7 cellular contexts compared by ENCODE assay signal in genomic region chr1:163284867-163285266, GRCh38. TPM values are rescaled to one million over a fixed set of nuclear protein-coding genes. Genes with fewer than 3 reads are reported as not detected.
A peak's percentile ranks its signal among the peaks of the same experiment; 100 is the strongest.
DNase-seq lines count a peak whose midpoint lies in the region; ATAC-seq and TF ChIP-seq lines count a peak whose summit lies in the region.
"Not testable (repeated sequence)": the region's sequence is repeated elsewhere in the genome, so short reads cannot be mapped to it uniquely, and the experiment has no call there.

No MANE protein-coding gene starts in this region.

- not testable (repeated sequence) for H3K4me3 ChIP-seq in AG10803 (ENCODE audit: low read length); choroid plexus epithelial cell (ENCODE audit: low read depth, low read length)

- intact Hi-C loops in activated CD8-positive, alpha-beta T cell treated with anti-CD3 and anti-CD28 coated beads for 36 hours (cut with micrococcal nuclease) = not testable (repeated sequence)

- H3K36me3 Mint-ChIP-seq in activated CD8-positive, alpha-beta T cell treated with anti-CD3 and anti-CD28 coated beads for 36 hours (ENCODE audit: low read depth) = peaks cover 42% of the 10 kb centered on the region

- peaks cover 12% of the 10 kb centered on the region for H3K4me1 Mint-ChIP-seq in activated CD8-positive, alpha-beta T cell treated with anti-CD3 and anti-CD28 coated beads for 36 hours (ENCODE audit: low read depth)

- not testable (repeated sequence) for H3K4me1 ChIP-seq in foreskin keratinocyte

- ATAC-seq in activated CD8-positive, alpha-beta T cell treated with anti-CD3 and anti-CD28 coated beads for 36 hours = peak; percentile 37
- peak; percentile 16 for ATAC-seq in foreskin keratinocyte

- not testable (repeated sequence) for H3K27ac Mint-ChIP-seq in activated CD8-positive, alpha-beta T cell treated with anti-CD3 and anti-CD28 coated beads for 36 hours

- not testable (repeated sequence) for H3K27me3 ChIP-seq in foreskin keratinocyte

- not testable (repeated sequence) for H3K27me3 Mint-ChIP-seq in activated CD8-positive, alpha-beta T cell treated with anti-CD3 and anti-CD28 coated beads for 36 hours

- TF ChIP-seq CTCF in AG10803 (conservative IDR thresholded peaks at IDR 0.05; ENCODE audit: low read length); activated CD8-positive, alpha-beta T cell treated with anti-CD3 and anti-CD28 coated beads for 36 hours (IDR thresholded peaks at IDR 0.05); choroid plexus epithelial cell (conservative IDR thresholded peaks at IDR 0.05; ENCODE audit: low read depth, low read length); foreskin keratinocyte (conservative IDR thresholded peaks at IDR 0.05): not testable (repeated sequence)

- not testable (repeated sequence) for H3K4me3 Mint-ChIP-seq in activated CD8-positive, alpha-beta T cell treated with anti-CD3 and anti-CD28 coated beads for 36 hours

- peak; percentile 16 for DNase-seq in AG10803 (ENCODE audit: low read depth)
- DNase-seq in NCI-H226 = peak; percentile 16
- peak; percentile 4 for DNase-seq in activated CD8-positive, alpha-beta T cell treated with anti-CD3 and anti-CD28 coated beads for 36 hours
- peak; percentile 46 for DNase-seq in amniotic epithelial cell (ENCODE audit: low read depth)
- peak; percentile 25 for DNase-seq in choroid plexus epithelial cell (ENCODE audit: low read depth)
- not testable (repeated sequence) for DNase-seq in foreskin keratinocyte
- peak; percentile 5 for DNase-seq in stimulated activated CD4-positive, alpha-beta T cell treated with anti-CD3 and anti-CD28 coated beads, Interleukin-15, amount 100 ng/mL, for 24 hours

- H3K27ac ChIP-seq in foreskin keratinocyte = not testable (repeated sequence)

- CTCF ChIA-PET in activated CD8-positive, alpha-beta T cell treated with anti-CD3 and anti-CD28 coated beads for 36 hours (lab: Charles Lee) = not testable (repeated sequence)

- peaks cover 20% of the 10 kb centered on the region for H3K9me3 Mint-ChIP-seq in activated CD8-positive, alpha-beta T cell treated with anti-CD3 and anti-CD28 coated beads for 36 hours

- POLR2A ChIA-PET in activated CD8-positive, alpha-beta T cell treated with anti-CD3 and anti-CD28 coated beads for 36 hours (lab: Charles Lee) = interaction anchor here (1.5 kb wide), 1 partner anchor 37 kb away, joined by 4 read pairs; the partner anchor contains the start of gene NUF2

RNA-seq across cellular contexts. Expression of gene NUF2, which starts 36.9 kb away (rescaled TPM):
- 10 to 100 TPM; 49.9 to 54.6 TPM for total RNA-seq in activated CD8-positive, alpha-beta T cell treated with anti-CD3 and anti-CD28 coated beads for 36 hours
- total RNA-seq in foreskin keratinocyte = 23.1 and 30.0 TPM in 2 replicates
- 14.4 and 20.8 TPM in 2 replicates for polyA plus RNA-seq in foreskin keratinocyte
